Comparison of ENCODE assay signal across 1 cellular context in the genomic region with DNA sequence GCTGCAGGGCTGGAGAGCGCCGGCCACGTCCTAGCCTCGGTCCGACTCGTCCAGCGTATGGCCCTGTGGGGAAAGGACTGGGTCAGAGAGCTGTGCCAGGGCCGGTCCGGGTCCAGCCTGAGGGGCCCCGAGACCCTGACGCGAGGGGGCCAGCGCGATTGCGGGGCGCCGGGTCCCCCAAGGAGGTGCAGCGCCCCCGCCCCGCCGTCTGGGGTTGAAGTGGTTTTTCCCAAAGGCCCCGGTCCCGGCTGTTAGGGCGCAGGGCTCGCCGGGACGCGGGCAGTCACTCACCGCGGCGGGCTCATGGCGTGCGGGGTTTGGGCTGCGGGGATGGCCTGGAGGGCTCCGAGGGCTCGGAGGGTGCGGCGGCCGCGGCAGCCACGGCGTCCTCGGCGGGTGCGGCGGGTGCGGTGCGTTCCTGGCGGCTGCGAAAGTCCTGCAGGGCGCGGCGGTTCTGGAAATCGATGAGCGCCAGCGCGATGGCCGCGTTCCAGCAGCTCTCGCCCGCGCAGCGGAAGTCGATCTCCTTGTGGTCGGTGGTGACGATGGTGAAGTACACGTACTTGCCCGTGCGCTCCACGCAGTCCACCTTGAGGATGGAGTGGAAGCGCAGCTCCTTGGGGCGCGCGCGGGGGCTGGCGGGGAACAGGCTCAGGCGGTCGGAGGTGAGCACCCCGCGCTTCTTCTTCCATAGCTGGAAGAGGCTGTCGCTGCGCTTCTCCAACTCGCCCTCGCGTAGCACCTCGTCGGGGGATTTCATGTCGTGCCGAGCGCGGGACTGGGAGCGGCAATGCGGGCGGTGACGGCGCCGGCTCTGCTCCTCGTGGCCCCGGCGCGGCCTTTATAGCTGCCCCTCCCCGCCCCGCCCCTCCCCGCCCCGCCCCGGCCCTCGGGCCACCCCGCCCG.
A peak's percentile ranks its signal among the peaks of the same experiment; 100 is the strongest.
TF ChIP-seq lines count a peak whose summit lies in the region.

A gene with protein sequence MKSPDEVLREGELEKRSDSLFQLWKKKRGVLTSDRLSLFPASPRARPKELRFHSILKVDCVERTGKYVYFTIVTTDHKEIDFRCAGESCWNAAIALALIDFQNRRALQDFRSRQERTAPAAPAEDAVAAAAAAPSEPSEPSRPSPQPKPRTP (minus strand): TSS at position 816 of the 906 bp plus-strand sequence. CDS start 56 bp downstream, at position 760.

TF ChIP-seq in H1, 55 proteins besides CTCF, POLR2A, EP300 and RAD21 (continues in another document):
- TF ChIP-seq FOSL1 (IDR thresholded peaks at IDR 0.05; ENCODE audit: insufficient read depth, low read depth, low read length) (no peak), SAP30 (IDR thresholded peaks at IDR 0.05; ENCODE audit: insufficient read depth, insufficient replicate concordance, low read length) (no peak), JUND (IDR thresholded peaks at IDR 0.05; ENCODE audit: low read length) (no peak), SIX5 (IDR thresholded peaks at IDR 0.05; ENCODE audit: low read depth, low read length) (no peak), POU5F1 (IDR thresholded peaks at IDR 0.05; ENCODE audit: low read depth, low read length) (no peak), HDAC2 (IDR thresholded peaks at IDR 0.05; ENCODE audit: borderline replicate concordance in 1 of 2, low read depth in 2 of 2, low read length in 2 of 2) (no peak), RFX5 (IDR thresholded peaks at IDR 0.05; ENCODE audit: borderline replicate concordance, low read depth, low read length) (no peak), GTF2F1 (IDR thresholded peaks at IDR 0.05; ENCODE audit: borderline replicate concordance, low read depth, low read length) (no peak), ASH2L (IDR thresholded peaks at IDR 0.05; ENCODE audit: low read length) (peak; percentile 36), BCL11A (IDR thresholded peaks at IDR 0.05; ENCODE audit: low read depth in 2 of 2, low read length in 2 of 2) (no peak), KDM5A (IDR thresholded peaks at IDR 0.05; ENCODE audit: low read length) (no peak), SIRT6 (IDR thresholded peaks at IDR 0.05; ENCODE audit: low read length) (no peak), TAF7 (optimal IDR thresholded peaks at IDR 0.05; ENCODE audit: borderline replicate concordance, low read depth, low read length) (peak; percentile 14), ZNF274 (IDR thresholded peaks at IDR 0.05; ENCODE audit: borderline replicate concordance, extremely low read depth, low read length) (no peak), CBX8 (IDR thresholded peaks at IDR 0.05; ENCODE audit: borderline replicate concordance, low read depth, low read length) (no peak), SRF (IDR thresholded peaks at IDR 0.05; ENCODE audit: low read depth, low read length) (no peak), CEBPB (IDR thresholded peaks at IDR 0.05; ENCODE audit: low read depth, low read length) (no peak), NANOG (IDR thresholded peaks at IDR 0.05; ENCODE audit: insufficient read depth, low read depth, low read length, poor library complexity, severe bottlenecking) (no peak), SIN3A (conservative IDR thresholded peaks at IDR 0.05 in 1 of 2, IDR thresholded peaks at IDR 0.05 in 1 of 2; ENCODE audit: low read depth in 1 of 2, low read length in 2 of 2) (no peak), YY1 (IDR thresholded peaks at IDR 0.05; ENCODE audit: low read depth, low read length) (no peak), SP1 (IDR thresholded peaks at IDR 0.05; ENCODE audit: low read depth, low read length) (no peak), EGR1 (IDR thresholded peaks at IDR 0.05; ENCODE audit: borderline replicate concordance, low read depth, low read length) (no peak), CHD1 (IDR thresholded peaks at IDR 0.05; ENCODE audit: low read depth, low read length) (no peak), KDM1A (IDR thresholded peaks at IDR 0.05; ENCODE audit: borderline replicate concordance, low read length) (no peak), NRF1 (IDR thresholded peaks at IDR 0.05; ENCODE audit: low read depth, low read length) (no peak), CBX5 (IDR thresholded peaks at IDR 0.05; ENCODE audit: low read depth, low read length) (no peak), TCF12 (IDR thresholded peaks at IDR 0.05; ENCODE audit: low read depth, low read length) (no peak), HDAC6 (IDR thresholded peaks at IDR 0.05; ENCODE audit: low read depth, low read length) (no peak), TEAD4 (IDR thresholded peaks at IDR 0.05; ENCODE audit: low read depth, low read length) (0 out of 2 replicates have a peak, but pooled peaks have one; percentile 11), SP4 (IDR thresholded peaks at IDR 0.05; ENCODE audit: low read length) (no peak), TAF1 (IDR thresholded peaks at IDR 0.05; ENCODE audit: low read depth, low read length) (peak; percentile 50; the same call in 1 of the 2 replicates), EZH2 (IDR thresholded peaks at IDR 0.05; ENCODE audit: low read depth, low read length, severe bottlenecking) (peak; percentile 91), BRCA1 (IDR thresholded peaks at IDR 0.05; ENCODE audit: low read depth, low read length) (no peak), RXRA (IDR thresholded peaks at IDR 0.05; ENCODE audit: insufficient read depth, low read depth, low read length) (no peak), JUN (IDR thresholded peaks at IDR 0.05; ENCODE audit: low read depth, low read length) (no peak), CREB1 (IDR thresholded peaks at IDR 0.05) (no peak), TBP (IDR thresholded peaks at IDR 0.05; ENCODE audit: low read depth, low read length) (peak; percentile 61; the same call in 1 of the 2 replicates), BACH1 (IDR thresholded peaks at IDR 0.05; ENCODE audit: low read length) (no peak), SP2 (IDR thresholded peaks at IDR 0.05; ENCODE audit: low read length) (no peak), SUZ12 (IDR thresholded peaks at IDR 0.05; ENCODE audit: low read length) (peak; percentile 88), CTBP2 (IDR thresholded peaks at IDR 0.05; ENCODE audit: borderline replicate concordance, insufficient read depth, insufficient read length, low read length) (no peak), MAFK (IDR thresholded peaks at IDR 0.05; ENCODE audit: low read depth, low read length) (no peak), RNF2 (IDR thresholded peaks at IDR 0.05; ENCODE audit: borderline replicate concordance, low read depth, low read length, missing control alignments, poor library complexity, severe bottlenecking) (peak; percentile 37), KDM4A (IDR thresholded peaks at IDR 0.05; ENCODE audit: low read depth, low read length, severe bottlenecking) (peak; percentile 92), POLR2AphosphoS5 (IDR thresholded peaks at IDR 0.05; ENCODE audit: low read depth, low read length) (peak; percentile 80; the same call in 1 of the 2 replicates), PHF8 (conservative IDR thresholded peaks at IDR 0.05; ENCODE audit: low read depth, low read length) (peak; percentile 45; the same call in 1 of the 2 replicates), GABPA (IDR thresholded peaks at IDR 0.05; ENCODE audit: borderline replicate concordance, insufficient read depth, low read length) (no peak)
- TF ChIP-seq, protein P1, sequence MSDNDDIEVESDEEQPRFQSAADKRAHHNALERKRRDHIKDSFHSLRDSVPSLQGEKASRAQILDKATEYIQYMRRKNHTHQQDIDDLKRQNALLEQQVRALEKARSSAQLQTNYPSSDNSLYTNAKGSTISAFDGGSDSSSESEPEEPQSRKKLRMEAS (IDR thresholded peaks at IDR 0.05), result peak; percentile 79
- TF ChIP-seq, protein P2, sequence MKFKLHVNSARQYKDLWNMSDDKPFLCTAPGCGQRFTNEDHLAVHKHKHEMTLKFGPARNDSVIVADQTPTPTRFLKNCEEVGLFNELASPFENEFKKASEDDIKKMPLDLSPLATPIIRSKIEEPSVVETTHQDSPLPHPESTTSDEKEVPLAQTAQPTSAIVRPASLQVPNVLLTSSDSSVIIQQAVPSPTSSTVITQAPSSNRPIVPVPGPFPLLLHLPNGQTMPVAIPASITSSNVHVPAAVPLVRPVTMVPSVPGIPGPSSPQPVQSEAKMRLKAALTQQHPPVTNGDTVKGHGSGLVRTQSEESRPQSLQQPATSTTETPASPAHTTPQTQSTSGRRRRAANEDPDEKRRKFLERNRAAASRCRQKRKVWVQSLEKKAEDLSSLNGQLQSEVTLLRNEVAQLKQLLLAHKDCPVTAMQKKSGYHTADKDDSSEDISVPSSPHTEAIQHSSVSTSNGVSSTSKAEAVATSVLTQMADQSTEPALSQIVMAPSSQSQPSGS (IDR thresholded peaks at IDR 0.05; ENCODE audit: low read length), result no peak
- TF ChIP-seq, protein P3, sequence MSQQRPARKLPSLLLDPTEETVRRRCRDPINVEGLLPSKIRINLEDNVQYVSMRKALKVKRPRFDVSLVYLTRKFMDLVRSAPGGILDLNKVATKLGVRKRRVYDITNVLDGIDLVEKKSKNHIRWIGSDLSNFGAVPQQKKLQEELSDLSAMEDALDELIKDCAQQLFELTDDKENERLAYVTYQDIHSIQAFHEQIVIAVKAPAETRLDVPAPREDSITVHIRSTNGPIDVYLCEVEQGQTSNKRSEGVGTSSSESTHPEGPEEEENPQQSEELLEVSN (IDR thresholded peaks at IDR 0.05), result peak; percentile 95
- TF ChIP-seq, protein P4, sequence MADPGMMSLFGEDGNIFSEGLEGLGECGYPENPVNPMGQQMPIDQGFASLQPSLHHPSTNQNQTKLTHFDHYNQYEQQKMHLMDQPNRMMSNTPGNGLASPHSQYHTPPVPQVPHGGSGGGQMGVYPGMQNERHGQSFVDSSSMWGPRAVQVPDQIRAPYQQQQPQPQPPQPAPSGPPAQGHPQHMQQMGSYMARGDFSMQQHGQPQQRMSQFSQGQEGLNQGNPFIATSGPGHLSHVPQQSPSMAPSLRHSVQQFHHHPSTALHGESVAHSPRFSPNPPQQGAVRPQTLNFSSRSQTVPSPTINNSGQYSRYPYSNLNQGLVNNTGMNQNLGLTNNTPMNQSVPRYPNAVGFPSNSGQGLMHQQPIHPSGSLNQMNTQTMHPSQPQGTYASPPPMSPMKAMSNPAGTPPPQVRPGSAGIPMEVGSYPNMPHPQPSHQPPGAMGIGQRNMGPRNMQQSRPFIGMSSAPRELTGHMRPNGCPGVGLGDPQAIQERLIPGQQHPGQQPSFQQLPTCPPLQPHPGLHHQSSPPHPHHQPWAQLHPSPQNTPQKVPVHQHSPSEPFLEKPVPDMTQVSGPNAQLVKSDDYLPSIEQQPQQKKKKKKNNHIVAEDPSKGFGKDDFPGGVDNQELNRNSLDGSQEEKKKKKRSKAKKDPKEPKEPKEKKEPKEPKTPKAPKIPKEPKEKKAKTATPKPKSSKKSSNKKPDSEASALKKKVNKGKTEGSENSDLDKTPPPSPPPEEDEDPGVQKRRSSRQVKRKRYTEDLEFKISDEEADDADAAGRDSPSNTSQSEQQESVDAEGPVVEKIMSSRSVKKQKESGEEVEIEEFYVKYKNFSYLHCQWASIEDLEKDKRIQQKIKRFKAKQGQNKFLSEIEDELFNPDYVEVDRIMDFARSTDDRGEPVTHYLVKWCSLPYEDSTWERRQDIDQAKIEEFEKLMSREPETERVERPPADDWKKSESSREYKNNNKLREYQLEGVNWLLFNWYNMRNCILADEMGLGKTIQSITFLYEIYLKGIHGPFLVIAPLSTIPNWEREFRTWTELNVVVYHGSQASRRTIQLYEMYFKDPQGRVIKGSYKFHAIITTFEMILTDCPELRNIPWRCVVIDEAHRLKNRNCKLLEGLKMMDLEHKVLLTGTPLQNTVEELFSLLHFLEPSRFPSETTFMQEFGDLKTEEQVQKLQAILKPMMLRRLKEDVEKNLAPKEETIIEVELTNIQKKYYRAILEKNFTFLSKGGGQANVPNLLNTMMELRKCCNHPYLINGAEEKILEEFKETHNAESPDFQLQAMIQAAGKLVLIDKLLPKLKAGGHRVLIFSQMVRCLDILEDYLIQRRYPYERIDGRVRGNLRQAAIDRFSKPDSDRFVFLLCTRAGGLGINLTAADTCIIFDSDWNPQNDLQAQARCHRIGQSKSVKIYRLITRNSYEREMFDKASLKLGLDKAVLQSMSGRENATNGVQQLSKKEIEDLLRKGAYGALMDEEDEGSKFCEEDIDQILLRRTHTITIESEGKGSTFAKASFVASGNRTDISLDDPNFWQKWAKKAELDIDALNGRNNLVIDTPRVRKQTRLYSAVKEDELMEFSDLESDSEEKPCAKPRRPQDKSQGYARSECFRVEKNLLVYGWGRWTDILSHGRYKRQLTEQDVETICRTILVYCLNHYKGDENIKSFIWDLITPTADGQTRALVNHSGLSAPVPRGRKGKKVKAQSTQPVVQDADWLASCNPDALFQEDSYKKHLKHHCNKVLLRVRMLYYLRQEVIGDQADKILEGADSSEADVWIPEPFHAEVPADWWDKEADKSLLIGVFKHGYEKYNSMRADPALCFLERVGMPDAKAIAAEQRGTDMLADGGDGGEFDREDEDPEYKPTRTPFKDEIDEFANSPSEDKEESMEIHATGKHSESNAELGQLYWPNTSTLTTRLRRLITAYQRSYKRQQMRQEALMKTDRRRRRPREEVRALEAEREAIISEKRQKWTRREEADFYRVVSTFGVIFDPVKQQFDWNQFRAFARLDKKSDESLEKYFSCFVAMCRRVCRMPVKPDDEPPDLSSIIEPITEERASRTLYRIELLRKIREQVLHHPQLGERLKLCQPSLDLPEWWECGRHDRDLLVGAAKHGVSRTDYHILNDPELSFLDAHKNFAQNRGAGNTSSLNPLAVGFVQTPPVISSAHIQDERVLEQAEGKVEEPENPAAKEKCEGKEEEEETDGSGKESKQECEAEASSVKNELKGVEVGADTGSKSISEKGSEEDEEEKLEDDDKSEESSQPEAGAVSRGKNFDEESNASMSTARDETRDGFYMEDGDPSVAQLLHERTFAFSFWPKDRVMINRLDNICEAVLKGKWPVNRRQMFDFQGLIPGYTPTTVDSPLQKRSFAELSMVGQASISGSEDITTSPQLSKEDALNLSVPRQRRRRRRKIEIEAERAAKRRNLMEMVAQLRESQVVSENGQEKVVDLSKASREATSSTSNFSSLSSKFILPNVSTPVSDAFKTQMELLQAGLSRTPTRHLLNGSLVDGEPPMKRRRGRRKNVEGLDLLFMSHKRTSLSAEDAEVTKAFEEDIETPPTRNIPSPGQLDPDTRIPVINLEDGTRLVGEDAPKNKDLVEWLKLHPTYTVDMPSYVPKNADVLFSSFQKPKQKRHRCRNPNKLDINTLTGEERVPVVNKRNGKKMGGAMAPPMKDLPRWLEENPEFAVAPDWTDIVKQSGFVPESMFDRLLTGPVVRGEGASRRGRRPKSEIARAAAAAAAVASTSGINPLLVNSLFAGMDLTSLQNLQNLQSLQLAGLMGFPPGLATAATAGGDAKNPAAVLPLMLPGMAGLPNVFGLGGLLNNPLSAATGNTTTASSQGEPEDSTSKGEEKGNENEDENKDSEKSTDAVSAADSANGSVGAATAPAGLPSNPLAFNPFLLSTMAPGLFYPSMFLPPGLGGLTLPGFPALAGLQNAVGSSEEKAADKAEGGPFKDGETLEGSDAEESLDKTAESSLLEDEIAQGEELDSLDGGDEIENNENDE (IDR thresholded peaks at IDR 0.05; ENCODE audit: insufficient replicate concordance, low read length), result no peak
- TF ChIP-seq, protein P5, sequence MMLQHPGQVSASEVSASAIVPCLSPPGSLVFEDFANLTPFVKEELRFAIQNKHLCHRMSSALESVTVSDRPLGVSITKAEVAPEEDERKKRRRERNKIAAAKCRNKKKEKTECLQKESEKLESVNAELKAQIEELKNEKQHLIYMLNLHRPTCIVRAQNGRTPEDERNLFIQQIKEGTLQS (IDR thresholded peaks at IDR 0.05; ENCODE audit: insufficient read depth, low read depth, low read length), result no peak
- TF ChIP-seq, protein P6, sequence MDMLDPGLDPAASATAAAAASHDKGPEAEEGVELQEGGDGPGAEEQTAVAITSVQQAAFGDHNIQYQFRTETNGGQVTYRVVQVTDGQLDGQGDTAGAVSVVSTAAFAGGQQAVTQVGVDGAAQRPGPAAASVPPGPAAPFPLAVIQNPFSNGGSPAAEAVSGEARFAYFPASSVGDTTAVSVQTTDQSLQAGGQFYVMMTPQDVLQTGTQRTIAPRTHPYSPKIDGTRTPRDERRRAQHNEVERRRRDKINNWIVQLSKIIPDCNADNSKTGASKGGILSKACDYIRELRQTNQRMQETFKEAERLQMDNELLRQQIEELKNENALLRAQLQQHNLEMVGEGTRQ (IDR thresholded peaks at IDR 0.05; ENCODE audit: low read length), result no peak
